18 cellular contexts compared by ENCODE assay signal in the genomic region with DNA sequence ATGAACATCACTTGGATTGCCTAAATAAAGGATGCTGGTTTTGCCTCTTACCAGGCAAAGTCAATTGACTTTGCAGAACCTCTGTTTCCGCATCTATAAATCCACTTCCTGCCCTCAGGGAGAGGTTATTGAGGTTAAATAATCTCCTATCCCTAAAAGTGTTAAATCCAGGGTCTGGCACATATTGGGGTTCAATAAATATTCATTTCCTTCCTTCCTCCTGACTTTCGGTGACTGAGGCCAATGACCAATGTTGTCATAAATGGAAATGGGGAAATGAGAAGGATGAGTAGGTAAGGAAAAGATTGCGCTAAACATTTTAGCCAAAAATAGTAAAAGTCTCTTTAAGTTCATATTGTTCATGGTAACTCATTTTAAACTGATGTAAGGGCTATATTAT. TPM values are rescaled to one million over a fixed set of nuclear protein-coding genes. Genes with fewer than 3 reads are reported as not detected.
DNase-seq lines count a peak whose midpoint lies in the region; ATAC-seq and TF ChIP-seq lines count a peak whose summit lies in the region.
"Had no signal": no experiment of that assay in that cellular context is flagged by ENCODE, and none has a peak within 500 bp of the region (broad histone marks: within the 10 kb centered on the region; RNA-seq: fewer than 3 reads in every experiment).

No MANE protein-coding gene starts in this region.

- no peak overlapping the region for H3K27ac ChIP-seq in CD8-positive, alpha-beta memory T cell (ENCODE audit: low read depth, low read length)
- H3K27ac ChIP-seq in naive thymus-derived CD4-positive, alpha-beta T cell (ENCODE audit: low read depth, low read length) = no peak overlapping the region
- H3K27ac ChIP-seq in ovary = no peak overlapping the region

- CTCF ChIA-PET in CD8-positive, alpha-beta memory T cell (lab: Charles Lee) = interaction anchor here (1.6 kb wide), 1 partner anchor 13 kb away, joined by 3 read pairs; no protein-coding TSS in a partner anchor
- CTCF ChIA-PET in activated B cell treated with CpG ODN at 0.5 μM for 24 hours (lab: Charles Lee) = no interaction called here
- CTCF ChIA-PET in naive thymus-derived CD4-positive, alpha-beta T cell (lab: Charles Lee) = interaction anchor here (2.2 kb wide), 1 partner anchor 14 kb away, joined by 10 read pairs; no protein-coding TSS in a partner anchor

- DNase-seq in CD14-positive monocyte (ENCODE audit: low spot score) (no peak), activated B cell treated with CpG ODN at 0.5 μM for 24 hours (no peak), ovary (no peak), RPMI8226 (no peak), mucosa of descending colon (no peak)
- DNase-seq in CD8-positive, alpha-beta memory T cell = no peak
- no peak for DNase-seq in naive thymus-derived CD4-positive, alpha-beta T cell
- DNase-seq: C1 segment of cervical spinal cord; dermis blood vessel endothelial cell; H9; heart left ventricle; kidney; MG63; midbrain; NK-92 treated with Interleukin-12 subunit alpha and Interleukin-12 subunit beta, amount 100 ng/mL, for 24 hours had no signal

- TF ChIP-seq CTCF in CD14-positive monocyte (IDR thresholded peaks at IDR 0.05) (no peak), activated B cell treated with CpG ODN at 0.5 μM for 24 hours (IDR thresholded peaks at IDR 0.05) (no peak), ovary (IDR thresholded peaks at IDR 0.05) (no peak), mucosa of descending colon (IDR thresholded peaks at IDR 0.05) (no peak)

- H3K36me3 Mint-ChIP-seq in CD14-positive monocyte (peaks cover 6 to 14% of the 10 kb centered on the region in 2 donors), activated B cell treated with CpG ODN at 0.5 μM for 24 hours (ENCODE audit: low read depth) (peaks cover 74% of the 10 kb centered on the region)
- peaks cover 0 to 31% (median 3%) of the 10 kb centered on the region in 3 donors for H3K36me3 Mint-ChIP-seq in CD8-positive, alpha-beta memory T cell
- H3K36me3 Mint-ChIP-seq in naive thymus-derived CD4-positive, alpha-beta T cell = peaks cover 3 to 53% (median 37%) of the 10 kb centered on the region in 5 donors
- H3K36me3 Mint-ChIP-seq: WTC11 had no signal

- no peaks in the 10 kb centered on the region for H3K27me3 ChIP-seq in CD8-positive, alpha-beta memory T cell (ENCODE audit: insufficient read depth, low read length, poor library complexity, severe bottlenecking)
- no peaks in the 10 kb centered on the region for H3K27me3 ChIP-seq in naive thymus-derived CD4-positive, alpha-beta T cell (ENCODE audit: control insufficient read depth in 2 of 2, insufficient read depth in 2 of 2, low read length in 2 of 2)
- no peaks in the 10 kb centered on the region for H3K27me3 ChIP-seq in ovary
- H3K27me3 ChIP-seq: esophagus muscularis mucosa, heart left ventricle, MG63 had no signal

- POLR2A ChIA-PET in CD8-positive, alpha-beta memory T cell (lab: Charles Lee) = no interaction called here
- POLR2A ChIA-PET in activated B cell treated with CpG ODN at 0.5 μM for 24 hours (lab: Charles Lee) = interaction anchor here (1.2 to 3.0 kb wide), 2 partner anchors 8 to 11 kb away, joined by 3 to 15 read pairs; no protein-coding TSS in a partner anchor
- POLR2A ChIA-PET in naive thymus-derived CD4-positive, alpha-beta T cell (lab: Charles Lee) = interaction anchor here (0.8 to 6.0 kb wide), 2 partner anchors 15 to 107 kb away, joined by 3 to 44 read pairs; no protein-coding TSS in a partner anchor

- intact Hi-C loops in CD14-positive monocyte (cut with micrococcal nuclease) (loop anchor here in 1 of 2 donors (5.0 kb wide), 1 partner anchor 66 kb away; no protein-coding TSS in a partner anchor), activated B cell treated with CpG ODN at 0.5 μM for 24 hours (cut with micrococcal nuclease) (loop anchor here (1.0 kb wide), 1 partner anchor 10 kb away; no protein-coding TSS in a partner anchor), ovary (cut with DNase I) (no loop called here), mucosa of descending colon (cut with DNase I, micrococcal nuclease) (no loop called here)
- intact Hi-C loops in naive thymus-derived CD4-positive, alpha-beta T cell (cut with micrococcal nuclease) = loop anchor here (1.0 to 5.0 kb wide), 3 partner anchors 10 to 146 kb away; no protein-coding TSS in a partner anchor

- H3K9me3 Mint-ChIP-seq in CD14-positive monocyte = no peaks in the 10 kb centered on the region
- H3K9me3 Mint-ChIP-seq in CD8-positive, alpha-beta memory T cell = no peaks in the 10 kb centered on the region
- no peaks in the 10 kb centered on the region for H3K9me3 Mint-ChIP-seq in activated B cell treated with CpG ODN at 0.5 μM for 24 hours
- no peaks in the 10 kb centered on the region for H3K9me3 Mint-ChIP-seq in naive thymus-derived CD4-positive, alpha-beta T cell
- H3K9me3 Mint-ChIP-seq: H9, WTC11 had no signal

- H3K27ac Mint-ChIP-seq in CD14-positive monocyte (peak overlapping the region in 4 of 7 donors; percentile 3 to 75 (median 44)), activated B cell treated with CpG ODN at 0.5 μM for 24 hours (peak overlapping the region; percentile 65)
- H3K27ac Mint-ChIP-seq in CD8-positive, alpha-beta memory T cell = peak overlapping the region in 7 of 8 donors; percentile 30 to 88 (median 55)
- H3K27ac Mint-ChIP-seq in naive thymus-derived CD4-positive, alpha-beta T cell = peak overlapping the region in 8 of 9 donors; percentile 30 to 95 (median 71)
- H3K27ac Mint-ChIP-seq: H9, WTC11 had no signal

- TF ChIP-seq EP300 in ovary (IDR thresholded peaks at IDR 0.05) = no peak

- peaks cover 0 to 3% (median 0%) of the 10 kb centered on the region in 3 donors for H3K27me3 Mint-ChIP-seq in CD14-positive monocyte (ENCODE audit: low read depth in 3 of 3)
- no peaks in the 10 kb centered on the region for H3K27me3 Mint-ChIP-seq in CD8-positive, alpha-beta memory T cell
- no peaks in the 10 kb centered on the region for H3K27me3 Mint-ChIP-seq in activated B cell treated with CpG ODN at 0.5 μM for 24 hours
- no peaks in the 10 kb centered on the region for H3K27me3 Mint-ChIP-seq in naive thymus-derived CD4-positive, alpha-beta T cell

- H3K4me3 Mint-ChIP-seq in CD14-positive monocyte = peak overlapping the region in 1 of 2 donors; percentile 60
- peak overlapping the region in 5 of 7 donors; percentile 12 to 65 (median 50) for H3K4me3 Mint-ChIP-seq in CD8-positive, alpha-beta memory T cell
- peak overlapping the region; percentile 58 for H3K4me3 Mint-ChIP-seq in activated B cell treated with CpG ODN at 0.5 μM for 24 hours
- peak overlapping the region in 8 of 10 donors; percentile 12 to 74 (median 48) for H3K4me3 Mint-ChIP-seq in naive thymus-derived CD4-positive, alpha-beta T cell
- H3K4me3 Mint-ChIP-seq: H9, WTC11 had no signal

- H3K36me3 ChIP-seq in CD8-positive, alpha-beta memory T cell (ENCODE audit: insufficient read depth, low read length) = no peaks in the 10 kb centered on the region
- peaks cover 0 to 5% (median 4%) of the 10 kb centered on the region in 3 experiments for H3K36me3 ChIP-seq in naive thymus-derived CD4-positive, alpha-beta T cell (ENCODE audit: control insufficient read depth in 2 of 3, insufficient read depth in 3 of 3, low read length in 3 of 3)
- H3K36me3 ChIP-seq in ovary (no peaks in the 10 kb centered on the region), mucosa of descending colon (ENCODE audit: low read depth) (no peaks in the 10 kb centered on the region)
- H3K36me3 ChIP-seq: esophagus muscularis mucosa, heart left ventricle, MG63 had no signal

- no peak for TF ChIP-seq POLR2A in ovary (IDR thresholded peaks at IDR 0.05)

- ATAC-seq in activated B cell treated with CpG ODN at 0.5 μM for 24 hours (ENCODE audit: low read depth) = no peak
- no peak for ATAC-seq in naive thymus-derived CD4-positive, alpha-beta T cell
- no peak for ATAC-seq in GM18502 (IDR thresholded peaks at IDR 0.05; ENCODE audit: poor library complexity, unreplicated experiment)
- ATAC-seq in mucosa of descending colon = no peak
- ATAC-seq: heart left ventricle, WTC11 had no signal

- no peaks in the 10 kb centered on the region for H3K9me3 ChIP-seq in CD8-positive, alpha-beta memory T cell (ENCODE audit: low read length)
- no peaks in the 10 kb centered on the region for H3K9me3 ChIP-seq in naive thymus-derived CD4-positive, alpha-beta T cell (ENCODE audit: control insufficient read depth in 2 of 3, low read length in 3 of 3)
- H3K9me3 ChIP-seq in ovary (no peaks in the 10 kb centered on the region), mucosa of descending colon (no peaks in the 10 kb centered on the region)
- H3K9me3 ChIP-seq: esophagus muscularis mucosa, heart left ventricle, MG63 had no signal

- H3K4me1 ChIP-seq in CD8-positive, alpha-beta memory T cell (ENCODE audit: insufficient read depth, low read length) = peaks cover 66% of the 10 kb centered on the region
- peaks cover 59 to 60% of the 10 kb centered on the region in 2 donors for H3K4me1 ChIP-seq in naive thymus-derived CD4-positive, alpha-beta T cell (ENCODE audit: control insufficient read depth in 2 of 2, insufficient read depth in 2 of 2, low read length in 2 of 2)
- H3K4me1 ChIP-seq in ovary (ENCODE audit: insufficient read depth) (peaks cover 19% of the 10 kb centered on the region), mucosa of descending colon (ENCODE audit: low read depth) (peaks cover 6% of the 10 kb centered on the region)

- no peak overlapping the region for H3K4me3 ChIP-seq in CD8-positive, alpha-beta memory T cell (ENCODE audit: low read length)
- H3K4me3 ChIP-seq in naive thymus-derived CD4-positive, alpha-beta T cell (ENCODE audit: low read length) = no peak overlapping the region
- no peak overlapping the region for H3K4me3 ChIP-seq in ovary
- no peak overlapping the region for H3K4me3 ChIP-seq in mucosa of descending colon
- H3K4me3 ChIP-seq: esophagus muscularis mucosa, heart left ventricle, MG63 had no signal

- WGBS in ovary, 3 donors = 88 to 95% (median 92%) methylated on average over 3 of the region's 3 CpGs

- H3K4me1 Mint-ChIP-seq in CD14-positive monocyte (peaks cover 39% of the 10 kb centered on the region), activated B cell treated with CpG ODN at 0.5 μM for 24 hours (peaks cover 97% of the 10 kb centered on the region)
- peaks cover 81 to 98% (median 93%) of the 10 kb centered on the region in 3 donors for H3K4me1 Mint-ChIP-seq in CD8-positive, alpha-beta memory T cell
- peaks cover 70 to 97% (median 95%) of the 10 kb centered on the region in 7 donors for H3K4me1 Mint-ChIP-seq in naive thymus-derived CD4-positive, alpha-beta T cell

RNA-seq across cellular contexts. Expression of a gene that starts 16.0 kb away (rescaled TPM):
- 1 to 10 TPM in 1 of 2 donors, under 1 TPM in 1; 0.58 to 1.1 TPM for polyA plus RNA-seq in CD14-positive monocyte
- 10 to 100 TPM; 58.9 to 60.5 TPM for total RNA-seq in CD8-positive, alpha-beta memory T cell
- 29.8 TPM for polyA plus RNA-seq in CD8-positive, alpha-beta memory T cell
- 125 and 145 TPM in 2 replicates for total RNA-seq in activated B cell treated with CpG ODN at 0.5 μM for 24 hours
- total RNA-seq in naive thymus-derived CD4-positive, alpha-beta T cell = 100 to 1,000 TPM in 3 of 5 experiments, 10 to 100 TPM in 2; 38.3 to 154 (median 126) TPM
- 10 to 100 TPM; 32.7 to 39.6 TPM for polyA plus RNA-seq in naive thymus-derived CD4-positive, alpha-beta T cell
- 10 to 100 TPM; 32.6 to 43.9 (median 36.8) TPM for total RNA-seq in ovary
- polyA plus RNA-seq in ovary = 10 to 100 TPM; 13.7 to 24.0 TPM
- 10 to 100 TPM; 17.7 to 25.7 (median 20.5) TPM for total RNA-seq in mucosa of descending colon

Comparison
In these comparisons a context has a peak if more than half of its experiments do, and no peak if none do; other contexts are left out.
1. intact Hi-C loops: an anchor here in activated B cell treated with CpG ODN at 0.5 μM for 24 hours (1.0 kb wide) and naive thymus-derived CD4-positive, alpha-beta T cell (1.0 to 5.0 kb wide); none called in ovary and mucosa of descending colon.